ENCODE assay signal across 18 cellular contexts in genomic region chr10:3691482-3691881, GRCh38.
"Had no signal": no experiment of that assay in that cellular context is flagged by ENCODE, and none has a peak within 500 bp of the region (broad histone marks: within the 10 kb centered on the region; RNA-seq: fewer than 3 reads in every experiment).

No MANE protein-coding gene starts in this region.

- H3K9me3 ChIP-seq: colonic mucosa, neutrophil, tibial nerve had no signal

- H3K4me3 ChIP-seq: colonic mucosa, tibial nerve had no signal

- DNase-seq: activated CD4-positive, alpha-beta T cell treated with anti-CD3 and anti-CD28 coated beads, Interleukin-2, amount 10 ng/mL, durations not matched to agents 24 days and 14 days; activated CD4-positive, CD25-positive, alpha-beta regulatory T cell; activated CD8-positive, alpha-beta memory T cell treated with anti-CD3 and anti-CD28 coated beads, Interleukin-2, amount 50 U/mL, for 4 hours; activated CD8-positive, alpha-beta T cell treated with anti-CD3 and anti-CD28 coated beads, Interleukin-2, amount 10 ng/mL, durations not matched to agents 7 days and 5 days; activated effector memory CD4-positive, alpha-beta T cell treated with anti-CD3 and anti-CD28 coated beads, Interleukin-2, amount 50 U/mL, for 16 hours; activated T-cell treated with anti-CD3 and anti-CD28 coated beads, Interleukin-2, amount 50 U/mL, for 48 hours; colonic mucosa; glutamatergic neuron; hypothalamus; mesenchymal stem cell; natural killer cell; stimulated activated CD4-positive, alpha-beta T cell treated with anti-CD3 and anti-CD28 coated beads, Interleukin-15, amount 100 ng/mL, for 24 hours; stimulated activated CD4-positive, alpha-beta T cell treated with anti-CD3 and anti-CD28 coated beads, Interleukin-4, amount 100 ng/mL, for 1 hour; stimulated activated naive B cell treated with anti-CD40 and anti-IgM and Interleukin-4, amounts not matched to agents 10 μg/mL and 1 μg/mL and 100 μg/mL, for 72 hours; SW 1271 had no signal

- ATAC-seq: activated CD8-positive, alpha-beta T cell treated with anti-CD3 and anti-CD28 coated beads, Interleukin-2, amount 10 ng/mL, durations not matched to agents 7 days and 5 days; activated naive CD4-positive, alpha-beta T cell treated with anti-CD3 and anti-CD28 coated beads, Interleukin-2, amount 50 U/mL, for 72 hours; natural killer cell; stimulated activated naive B cell treated with anti-CD40 and anti-IgM and Interleukin-4, amounts not matched to agents 10 μg/mL and 1 μg/mL and 100 μg/mL, for 72 hours had no signal

- H3K4me1 ChIP-seq: colonic mucosa had no signal

- H3K27me3 ChIP-seq: colonic mucosa, neutrophil, tibial nerve had no signal

- H3K36me3 ChIP-seq: colonic mucosa, neutrophil, tibial nerve had no signal

- H3K27ac ChIP-seq: colonic mucosa, neutrophil had no signal
